6 cellular contexts compared by ENCODE assay signal in the genomic region with DNA sequence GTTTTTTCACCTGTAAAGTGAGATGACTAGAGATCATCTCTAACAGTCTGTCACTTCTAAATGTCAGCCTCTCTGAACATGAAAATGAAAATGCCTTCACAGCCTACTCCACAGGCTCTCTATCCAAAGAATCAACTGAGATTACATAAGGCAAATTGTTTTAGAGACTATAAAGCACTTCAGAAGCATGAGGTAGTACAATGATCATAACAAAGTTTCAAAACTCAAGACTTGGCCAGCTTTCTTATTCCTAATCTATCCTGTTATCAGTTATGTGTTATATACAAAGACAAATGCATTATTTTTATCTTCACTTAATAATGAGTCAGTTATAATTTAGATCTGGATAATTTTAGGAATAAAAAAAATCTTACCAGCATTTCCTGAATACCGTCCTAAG. TPM values are rescaled to one million over a fixed set of nuclear protein-coding genes. Genes with fewer than 3 reads are reported as not detected.
"Had no signal": no experiment of that assay in that cellular context is flagged by ENCODE, and none has a peak within 500 bp of the region (broad histone marks: within the 10 kb centered on the region; RNA-seq: fewer than 3 reads in every experiment).

No MANE protein-coding gene starts in this region.

- H2AFZ ChIP-seq: GM23338 had no signal

- H3K4me3 ChIP-seq: GM23338 had no signal

- DNase-seq: H9, HCEC 1CT, IMR-90 had no signal

- H3K4me2 ChIP-seq: GM23338 had no signal

RNA-seq across cellular contexts. Expression of a gene that starts 21.8 kb away (rescaled TPM):
- total RNA-seq: GM23338, H1, H9, HT-29, IMR-90 had no signal
- polyA plus RNA-seq: GM23338, H1, IMR-90 had no signal
